In the genomic region with DNA sequence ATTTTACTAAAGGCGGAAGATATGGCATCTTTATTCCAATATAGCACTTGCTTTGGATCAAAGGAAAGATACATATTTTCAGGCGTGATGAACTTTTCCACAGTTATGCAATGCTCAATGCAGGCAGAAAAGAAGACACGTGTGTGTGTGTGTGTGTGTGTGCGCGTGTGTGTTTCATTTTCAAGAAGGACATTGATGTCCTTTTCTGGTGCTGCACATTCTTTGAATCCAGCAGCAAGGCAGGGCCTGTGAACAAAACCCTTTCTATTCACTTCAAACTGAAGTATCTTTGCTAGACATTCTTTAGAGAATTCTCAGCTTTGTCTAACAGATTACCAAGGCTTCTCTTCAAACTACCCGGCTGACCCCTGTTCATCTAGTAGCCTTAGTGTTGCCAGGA, we compare ENCODE assay signal across 16 cellular contexts.
A peak's percentile ranks its signal among the peaks of the same experiment; 100 is the strongest.
DNase-seq lines count a peak whose midpoint lies in the region; ATAC-seq and TF ChIP-seq lines count a peak whose summit lies in the region.
"Had no signal": no experiment of that assay in that cellular context is flagged by ENCODE, and none has a peak within 500 bp of the region (broad histone marks: within the 10 kb centered on the region; RNA-seq: fewer than 3 reads in every experiment).

No MANE protein-coding gene starts in this region.

- H3K4me1 ChIP-seq in Loucy (ENCODE audit: insufficient read depth, low read length, poor library complexity, severe bottlenecking) (peaks cover 8% of the 10 kb centered on the region), ectodermal cell (ENCODE audit: control insufficient read depth, insufficient read depth, low read length) (peaks cover 8% of the 10 kb centered on the region)
- H3K4me1 ChIP-seq: Caco-2 had no signal

- H3K36me3 ChIP-seq in Loucy (ENCODE audit: insufficient read depth, low read length) = no peaks in the 10 kb centered on the region
- H3K36me3 ChIP-seq in ectodermal cell (ENCODE audit: control insufficient read depth, insufficient read depth, low read length) = no peaks in the 10 kb centered on the region
- H3K36me3 ChIP-seq: BE2C had no signal

- no peak overlapping the region for H3K4me3 Mint-ChIP-seq in type B pancreatic cell
- no peak overlapping the region for H3K4me3 Mint-ChIP-seq in stimulated activated memory B cell treated with anti-CD40 and anti-IgM and Interleukin-4, amounts not matched to agents 10 μg/mL and 1 μg/mL and 100 μg/mL, for 72 hours
- H3K4me3 Mint-ChIP-seq: CD4-positive, alpha-beta memory T cell; IgD-negative memory B cell had no signal

- 0 out of 2 replicates have a peak overlapping the region, but pooled peaks have one; percentile 25 for H2AFZ ChIP-seq in Loucy (ENCODE audit: low read length)

- H3K9ac ChIP-seq in Loucy (ENCODE audit: low read depth, low read length, poor library complexity, severe bottlenecking) = no peak overlapping the region

- no peaks in the 10 kb centered on the region for H3K27me3 Mint-ChIP-seq in type B pancreatic cell
- H3K27me3 Mint-ChIP-seq in stimulated activated memory B cell treated with anti-CD40 and anti-IgM and Interleukin-4, amounts not matched to agents 10 μg/mL and 1 μg/mL and 100 μg/mL, for 72 hours = no peaks in the 10 kb centered on the region
- H3K27me3 Mint-ChIP-seq: CD4-positive, alpha-beta memory T cell had no signal

- no peaks in the 10 kb centered on the region for H3K79me2 ChIP-seq in Loucy (ENCODE audit: insufficient read depth, low read length)

- H3K4me3 ChIP-seq in Loucy (ENCODE audit: low read length, poor library complexity, severe bottlenecking) (no peak overlapping the region), ectodermal cell (ENCODE audit: insufficient read depth, low read depth, low read length) (no peak overlapping the region)
- H3K4me3 ChIP-seq: A549 had no signal

- H3K27me3 ChIP-seq in Loucy (ENCODE audit: insufficient read depth, low read length, poor library complexity, severe bottlenecking) (no peaks in the 10 kb centered on the region), ectodermal cell (ENCODE audit: control insufficient read depth, insufficient read depth, low read length, poor library complexity, severe bottlenecking) (no peaks in the 10 kb centered on the region)
- H3K27me3 ChIP-seq: BE2C had no signal

- peaks cover 48% of the 10 kb centered on the region for H3K4me1 Mint-ChIP-seq in type B pancreatic cell (ENCODE audit: unreplicated experiment)
- no peaks in the 10 kb centered on the region for H3K4me1 Mint-ChIP-seq in stimulated activated memory B cell treated with anti-CD40 and anti-IgM and Interleukin-4, amounts not matched to agents 10 μg/mL and 1 μg/mL and 100 μg/mL, for 72 hours

- H3K9me3 Mint-ChIP-seq in type B pancreatic cell = peaks cover 12% of the 10 kb centered on the region
- H3K9me3 Mint-ChIP-seq in stimulated activated memory B cell treated with anti-CD40 and anti-IgM and Interleukin-4, amounts not matched to agents 10 μg/mL and 1 μg/mL and 100 μg/mL, for 72 hours = no peaks in the 10 kb centered on the region
- H3K9me3 Mint-ChIP-seq: CD4-positive, alpha-beta memory T cell; IgD-negative memory B cell had no signal

- no peaks in the 10 kb centered on the region for H3F3A ChIP-seq in Loucy (ENCODE audit: low read depth)

- WGBS in ectodermal cell, 2 experiments = 85 to 88% methylated on average over 6 of the region's 6 CpGs

- peak overlapping the region; percentile 10 for H3K27ac Mint-ChIP-seq in type B pancreatic cell
- no peak overlapping the region for H3K27ac Mint-ChIP-seq in stimulated activated memory B cell treated with anti-CD40 and anti-IgM and Interleukin-4, amounts not matched to agents 10 μg/mL and 1 μg/mL and 100 μg/mL, for 72 hours
- H3K27ac Mint-ChIP-seq: IgD-negative memory B cell had no signal

- TF ChIP-seq CTCF in Loucy (conservative IDR thresholded peaks at IDR 0.05; ENCODE audit: low read length) (no peak), type B pancreatic cell (conservative IDR thresholded peaks at IDR 0.05) (no peak)

- no peaks in the 10 kb centered on the region for H3K9me2 ChIP-seq in Loucy (replicated peaks; ENCODE audit: low read depth, low read length)

- no peaks in the 10 kb centered on the region for H3K9me3 ChIP-seq in Loucy (ENCODE audit: insufficient read depth, low read depth, low read length)
- no peaks in the 10 kb centered on the region for H3K9me3 ChIP-seq in ectodermal cell (ENCODE audit: control insufficient read depth, low read length)
- H3K9me3 ChIP-seq: A549, BE2C, Caco-2 had no signal

- H3K36me3 Mint-ChIP-seq in type B pancreatic cell = no peaks in the 10 kb centered on the region
- no peaks in the 10 kb centered on the region for H3K36me3 Mint-ChIP-seq in stimulated activated memory B cell treated with anti-CD40 and anti-IgM and Interleukin-4, amounts not matched to agents 10 μg/mL and 1 μg/mL and 100 μg/mL, for 72 hours
- H3K36me3 Mint-ChIP-seq: CD4-positive, alpha-beta memory T cell; IgD-negative memory B cell had no signal

- H3K27ac ChIP-seq in ectodermal cell (ENCODE audit: insufficient read depth, low read depth, low read length, poor library complexity, severe bottlenecking) = peak overlapping the region; percentile 68
- H3K27ac ChIP-seq: A549, C4-2B had no signal

- H3K4me2 ChIP-seq in Loucy (ENCODE audit: low read depth, low read length, poor library complexity, severe bottlenecking) = no peak overlapping the region
- H3K4me2 ChIP-seq: A549 had no signal

- no peak for ATAC-seq in stimulated activated memory B cell treated with anti-CD40 and anti-IgM and Interleukin-4, amounts not matched to agents 10 μg/mL and 1 μg/mL and 100 μg/mL, for 72 hours
- ATAC-seq: A549, HCT116 had no signal

- no peaks in the 10 kb centered on the region for H4K20me1 ChIP-seq in Loucy (ENCODE audit: insufficient read depth, low read length, poor library complexity, severe bottlenecking)

- peak; percentile 40 for DNase-seq in islet precursor cell
- no peak for DNase-seq in type B pancreatic cell (ENCODE audit: extremely low spot score, unreplicated experiment)
- DNase-seq in NCI-H510A treated with DMSO at 0.1 percent for 48 hours (lab: John Stamatoyannopoulos, UW) = no peak
- no peak for DNase-seq in COLO668 (lab: John Stamatoyannopoulos, UW; ENCODE audit: unreplicated experiment)
- DNase-seq: BE2C; Caco-2; CD4-positive, alpha-beta memory T cell; DND-41; GDM1 had no signal
